Comparison of ENCODE assay signal across 7 cellular contexts in genomic region chr19:53537523-53538377, GRCh38. TPM values are rescaled to one million over a fixed set of nuclear protein-coding genes. Genes with fewer than 3 reads are reported as not detected.
DNase-seq lines count a peak whose midpoint lies in the region; ATAC-seq and TF ChIP-seq lines count a peak whose summit lies in the region.

Gene ZNF331 (plus strand): TSS chr19:53538145. CDS start chr19:53569377, 31,232 bp downstream.

- ATAC-seq in GM18520 (IDR thresholded peaks at IDR 0.05; ENCODE audit: unreplicated experiment) = peak; percentile 48
- peak; percentile 60 for ATAC-seq in HG03025 (IDR thresholded peaks at IDR 0.05; ENCODE audit: low FRiP score, unreplicated experiment)

- H3K27me3 ChIP-seq in OCI-LY1 (ENCODE audit: insufficient read depth, low read length) (no peaks in the 10 kb centered on the region), neural progenitor cell (no peaks in the 10 kb centered on the region)

- peaks cover 19% of the 10 kb centered on the region for H3K36me3 ChIP-seq in OCI-LY1 (ENCODE audit: insufficient read depth, low read length)
- H3K36me3 ChIP-seq in neural progenitor cell = peaks cover 4% of the 10 kb centered on the region

- H3K4me2 ChIP-seq in OCI-LY1 (ENCODE audit: low read length) = peak within 1 kb of the TSS; percentile 69
- H3K4me2 ChIP-seq in neural progenitor cell = peak within 1 kb of the TSS; percentile 80

- peak; percentile 85 for DNase-seq in activated T-helper 9 cell treated with anti-CD3 and anti-CD28 coated beads, Interleukin-2, amount 50 U/mL, for 16 hours (ENCODE audit: low read depth)
- DNase-seq in foreskin fibroblast = peak; percentile 78 to 91
- peak; percentile 75 for DNase-seq in neural progenitor cell (ENCODE audit: low spot score)
- peak; percentile 43 for DNase-seq in stromal cell of bone marrow (ENCODE audit: low read depth)

- H3K27ac ChIP-seq in OCI-LY1 (ENCODE audit: low read depth, low read length, poor library complexity, severe bottlenecking) (no peak within 1 kb of the TSS), neural progenitor cell (no peak within 1 kb of the TSS)

- H3K36me3 Mint-ChIP-seq in neural progenitor cell = peaks cover 3% of the 10 kb centered on the region

- H4K20me1 ChIP-seq in OCI-LY1 (ENCODE audit: insufficient read depth, low read length) = no peaks in the 10 kb centered on the region
- H4K20me1 ChIP-seq in neural progenitor cell (ENCODE audit: low read depth) = no peaks in the 10 kb centered on the region

- peak within 1 kb of the TSS; percentile 92; the same call in 1 of the 2 replicates for H2AFZ ChIP-seq in OCI-LY1 (ENCODE audit: low read length)
- H2AFZ ChIP-seq in neural progenitor cell (replicated peaks) = peak within 1 kb of the TSS; percentile 98

- H3K9me3 ChIP-seq in OCI-LY1 (ENCODE audit: low read length) = no peaks in the 10 kb centered on the region
- H3K9me3 ChIP-seq in neural progenitor cell (ENCODE audit: low read depth) = no peaks in the 10 kb centered on the region

- H3K9ac ChIP-seq in OCI-LY1 (ENCODE audit: low read length) (peak within 1 kb of the TSS; percentile 84), neural progenitor cell (no peak within 1 kb of the TSS)

- H3K27ac Mint-ChIP-seq in neural progenitor cell = no peak within 1 kb of the TSS

- TF ChIP-seq CTCF in OCI-LY1 (IDR thresholded peaks at IDR 0.05; ENCODE audit: low read length) = no peak
- peak; percentile 14 for TF ChIP-seq CTCF in foreskin fibroblast (IDR thresholded peaks at IDR 0.05; ENCODE audit: low read depth, low read length)
- TF ChIP-seq CTCF in neural progenitor cell (IDR thresholded peaks at IDR 0.05) = peak; percentile 26

- H3F3A ChIP-seq in OCI-LY1 (ENCODE audit: insufficient read depth, low read length) (no peaks in the 10 kb centered on the region), neural progenitor cell (ENCODE audit: low read depth) (peaks cover 7% of the 10 kb centered on the region)

- peaks cover 5% of the 10 kb centered on the region for H3K27me3 Mint-ChIP-seq in neural progenitor cell (ENCODE audit: insufficient read depth, low read depth)

- H3K79me2 ChIP-seq in OCI-LY1 (ENCODE audit: insufficient read depth, low read length) (no peaks in the 10 kb centered on the region), neural progenitor cell (ENCODE audit: low read depth) (peaks cover 3% of the 10 kb centered on the region)

- no peaks in the 10 kb centered on the region for H3K9me3 Mint-ChIP-seq in neural progenitor cell

- peak within 1 kb of the TSS; percentile 93 for H3K4me3 Mint-ChIP-seq in neural progenitor cell

- H3K4me1 ChIP-seq in OCI-LY1 (ENCODE audit: insufficient read depth, low read length, severe bottlenecking) (peaks cover 8% of the 10 kb centered on the region), neural progenitor cell (no peaks in the 10 kb centered on the region)

- peak within 1 kb of the TSS; percentile 86 for H3K4me3 ChIP-seq in OCI-LY1 (ENCODE audit: low read depth, low read length, poor library complexity, severe bottlenecking)
- peak within 1 kb of the TSS; percentile 62 to 89 for H3K4me3 ChIP-seq in foreskin fibroblast (ENCODE audit: low read depth in 1 of 2, low read length in 2 of 2)
- peak within 1 kb of the TSS; percentile 68 for H3K4me3 ChIP-seq in neural progenitor cell

- no peaks in the 10 kb centered on the region for H3K4me1 Mint-ChIP-seq in neural progenitor cell

- no peaks in the 10 kb centered on the region for H3K9me2 ChIP-seq in OCI-LY1 (ENCODE audit: low read depth, low read length)

RNA-seq across cellular contexts. Expression of gene ZNF331, which starts in this region (rescaled TPM):
- 44.2 and 68.5 TPM in 2 replicates for total RNA-seq in neural progenitor cell (ENCODE audit: low replicate concordance)
